ENCODE assay signal across 8 cellular contexts in genomic region chr15:74320358-74321247, GRCh38. TPM values are rescaled to one million over a fixed set of nuclear protein-coding genes. Genes with fewer than 3 reads are reported as not detected.
A peak's percentile ranks its signal among the peaks of the same experiment; 100 is the strongest.
DNase-seq lines count a peak whose midpoint lies in the region; ATAC-seq and TF ChIP-seq lines count a peak whose summit lies in the region.

No MANE protein-coding gene starts in this region.

- CTCF ChIA-PET in CD8-positive, alpha-beta memory T cell (lab: Charles Lee) = interaction anchor here (0.9 to 5.6 kb wide), 6 partner anchors 11 to 267 kb away, joined by 3 to 74 read pairs (median 4); partner anchors contain the start of gene ISLR2

- peaks cover 3% of the 10 kb centered on the region for H3K4me1 ChIP-seq in CD8-positive, alpha-beta memory T cell (ENCODE audit: insufficient read depth, low read length)

- POLR2A ChIA-PET in CD8-positive, alpha-beta memory T cell (lab: Charles Lee) = interaction anchor here (0.5 kb wide), 1 partner anchor 57 kb away, joined by 10 read pairs; no protein-coding TSS in a partner anchor

- no peak overlapping the region for H3K4me3 ChIP-seq in fibroblast of pulmonary artery (replicated peaks; ENCODE audit: low read depth, low read length)
- H3K4me3 ChIP-seq in CD8-positive, alpha-beta memory T cell (ENCODE audit: low read length) = no peak overlapping the region

- no peak overlapping the region for H3K27ac Mint-ChIP-seq in progenitor cell of endocrine pancreas
- peak overlapping the region in 1 of 8 donors; percentile 83 for H3K27ac Mint-ChIP-seq in CD8-positive, alpha-beta memory T cell

- H3K27me3 Mint-ChIP-seq in progenitor cell of endocrine pancreas = peaks cover 18% of the 10 kb centered on the region
- H3K27me3 Mint-ChIP-seq in CD8-positive, alpha-beta memory T cell = peaks cover 0 to 4% of the 10 kb centered on the region in 2 donors

- TF ChIP-seq CTCF in fibroblast of pulmonary artery (IDR thresholded peaks at IDR 0.05; ENCODE audit: low read length, missing control alignments) (peak; percentile 81), progenitor cell of endocrine pancreas (IDR thresholded peaks at IDR 0.05; ENCODE audit: unreplicated experiment) (peak; percentile 40)

- no peaks in the 10 kb centered on the region for H3K9me3 Mint-ChIP-seq in progenitor cell of endocrine pancreas (ENCODE audit: low read depth)
- no peaks in the 10 kb centered on the region for H3K9me3 Mint-ChIP-seq in CD8-positive, alpha-beta memory T cell

- H3K4me1 Mint-ChIP-seq in progenitor cell of endocrine pancreas (ENCODE audit: low read depth) = peaks cover 5% of the 10 kb centered on the region
- peaks cover 2 to 43% (median 11%) of the 10 kb centered on the region in 3 donors for H3K4me1 Mint-ChIP-seq in CD8-positive, alpha-beta memory T cell

- no peak overlapping the region for H3K27ac ChIP-seq in CD8-positive, alpha-beta memory T cell (ENCODE audit: low read depth, low read length)

- H3K36me3 Mint-ChIP-seq in progenitor cell of endocrine pancreas (ENCODE audit: insufficient read depth) = no peaks in the 10 kb centered on the region
- no peaks in the 10 kb centered on the region for H3K36me3 Mint-ChIP-seq in CD8-positive, alpha-beta memory T cell

- DNase-seq in activated CD4-positive, alpha-beta T cell treated with anti-CD3 and anti-CD28 coated beads for 48 hours = peak; percentile 54
- no peak for DNase-seq in activated CD4-positive, alpha-beta T cell treated with anti-CD3 and anti-CD28 coated beads for 1 hour
- peak; percentile 40 for DNase-seq in NCI-H1694 treated with DMSO at 0.1 percent for 48 hours (lab: John Stamatoyannopoulos, UW)
- peak; percentile 39 for DNase-seq in activated CD4-positive, alpha-beta T cell treated with anti-CD3 and anti-CD28 coated beads, Interleukin-2, amount 50 U/mL, for 1 hour
- peak; percentile 58 for DNase-seq in fibroblast of pulmonary artery (ENCODE audit: low read depth)
- DNase-seq in progenitor cell of endocrine pancreas (ENCODE audit: low spot score, unreplicated experiment) = no peak
- no peak for DNase-seq in CD8-positive, alpha-beta memory T cell

- no peaks in the 10 kb centered on the region for H3K27me3 ChIP-seq in CD8-positive, alpha-beta memory T cell (ENCODE audit: insufficient read depth, low read length, poor library complexity, severe bottlenecking)

- no peaks in the 10 kb centered on the region for H3K36me3 ChIP-seq in CD8-positive, alpha-beta memory T cell (ENCODE audit: insufficient read depth, low read length)

- H3K4me3 Mint-ChIP-seq in progenitor cell of endocrine pancreas (ENCODE audit: low read depth) = no peak overlapping the region
- no peak overlapping the region for H3K4me3 Mint-ChIP-seq in CD8-positive, alpha-beta memory T cell

- no peak for ATAC-seq in HG02870 (IDR thresholded peaks at IDR 0.05; ENCODE audit: unreplicated experiment)

- H3K9me3 ChIP-seq in CD8-positive, alpha-beta memory T cell (ENCODE audit: low read length) = no peaks in the 10 kb centered on the region

RNA-seq across cellular contexts. Expression of gene CYP11A1, which starts 46.8 kb away (rescaled TPM):
- 1.6 and 2.0 TPM in 2 replicates for total RNA-seq in progenitor cell of endocrine pancreas
- not detected for total RNA-seq in CD8-positive, alpha-beta memory T cell
- polyA plus RNA-seq in CD8-positive, alpha-beta memory T cell = not detected

Comparison
In these comparisons a context has a peak if more than half of its experiments do, and no peak if none do; other contexts are left out.
1. DNase-seq: peak in activated CD4-positive, alpha-beta T cell treated with anti-CD3 and anti-CD28 coated beads for 48 hours (single experiment), NCI-H1694 treated with DMSO at 0.1 percent for 48 hours (single experiment), activated CD4-positive, alpha-beta T cell treated with anti-CD3 and anti-CD28 coated beads, Interleukin-2, amount 50 U/mL, for 1 hour (single experiment) and fibroblast of pulmonary artery (single experiment); none in activated CD4-positive, alpha-beta T cell treated with anti-CD3 and anti-CD28 coated beads for 1 hour (single experiment), progenitor cell of endocrine pancreas (single experiment) and CD8-positive, alpha-beta memory T cell (0 of 5).